In genomic region chr12:52805000-52805399, GRCh38 we compare ENCODE assay signal across 31 cellular contexts. TPM values are rescaled to one million over a fixed set of nuclear protein-coding genes. Genes with fewer than 3 reads are reported as not detected.
A peak's percentile ranks its signal among the peaks of the same experiment; 100 is the strongest.
DNase-seq lines count a peak whose midpoint lies in the region; ATAC-seq and TF ChIP-seq lines count a peak whose summit lies in the region.
"Had no signal": no experiment of that assay in that cellular context is flagged by ENCODE, and none has a peak within 500 bp of the region (broad histone marks: within the 10 kb centered on the region; RNA-seq: fewer than 3 reads in every experiment).

No MANE protein-coding gene starts in this region.

- H3K9me3 ChIP-seq in esophagus (ENCODE audit: control insufficient read depth in 2 of 2, insufficient read depth in 1 of 2, low read depth in 1 of 2, low read length in 1 of 2): no peaks in the 10 kb centered on the region
- no peaks in the 10 kb centered on the region for H3K9me3 ChIP-seq in neuronal stem cell (replicated peaks in 1 of 2; ENCODE audit: control insufficient read depth in 2 of 2, insufficient read depth in 1 of 2, low read depth in 1 of 2, low read length in 2 of 2)
- no peaks in the 10 kb centered on the region for H3K9me3 ChIP-seq in gastrocnemius medialis
- H3K9me3 ChIP-seq: adrenal gland, mucosa of descending colon, Peyer's patch, psoas muscle, tibial nerve had no signal

- no peak overlapping the region for H3K14ac ChIP-seq in neuronal stem cell (ENCODE audit: low read length)

- H3K79me1 ChIP-seq in neuronal stem cell (ENCODE audit: low read depth, low read length): no peaks in the 10 kb centered on the region

- H3K4ac ChIP-seq in neuronal stem cell (ENCODE audit: low read length): no peak overlapping the region

- H3K18ac ChIP-seq in neuronal stem cell (ENCODE audit: low read length): no peak overlapping the region

- H2AFZ ChIP-seq in neuronal stem cell (ENCODE audit: low read length): no peak overlapping the region

- H3K4me3 ChIP-seq in H7 (ENCODE audit: insufficient read depth, low read depth, low read length) (no peak overlapping the region), NB4 (ENCODE audit: low read depth, low read length) (no peak overlapping the region), esophagus (ENCODE audit: low read depth in 1 of 2, low read length in 2 of 2) (no peak overlapping the region), neuronal stem cell (ENCODE audit: low read length in 2 of 2) (no peak overlapping the region), gastrocnemius medialis (no peak overlapping the region)
- H3K4me3 ChIP-seq: adrenal gland, mucosa of descending colon, Peyer's patch, psoas muscle, tibial nerve had no signal

- H3K27ac ChIP-seq in esophagus (ENCODE audit: low read depth in 2 of 2, low read length in 1 of 2): peak overlapping the region; percentile 53 to 88
- no peak overlapping the region for H3K27ac ChIP-seq in neuronal stem cell (replicated peaks; ENCODE audit: low read length)
- H3K27ac ChIP-seq in gastrocnemius medialis: no peak overlapping the region
- H3K27ac ChIP-seq: adrenal gland, Peyer's patch, psoas muscle, tibial nerve had no signal

- no peak overlapping the region for H4K8ac ChIP-seq in neuronal stem cell (ENCODE audit: low read depth, low read length)

- no peak for TF ChIP-seq CTCF in NB4 (IDR thresholded peaks at IDR 0.05; ENCODE audit: low read depth, low read length)
- no peak for TF ChIP-seq CTCF in gastrocnemius medialis (IDR thresholded peaks at IDR 0.05 in 4 of 5, conservative IDR thresholded peaks at IDR 0.05 in 1 of 5)

- TF ChIP-seq POLR2A in NB4 (IDR thresholded peaks at IDR 0.05; ENCODE audit: extremely low read depth, insufficient read length) (no peak), gastrocnemius medialis (IDR thresholded peaks at IDR 0.05) (no peak)

- H4K91ac ChIP-seq in neuronal stem cell (ENCODE audit: low read depth, low read length, poor library complexity): no peak overlapping the region

- no peak overlapping the region for H3K9ac ChIP-seq in neuronal stem cell (ENCODE audit: low read depth, low read length, poor library complexity)

- intact Hi-C loops in gastrocnemius medialis (cut with DNase I; ENCODE audit: low total_unique reads): no loop called here

- no peak overlapping the region for H3K23ac ChIP-seq in neuronal stem cell (ENCODE audit: low read depth, low read length, poor library complexity)

- peak overlapping the region; percentile 17 for H2BK5ac ChIP-seq in neuronal stem cell (ENCODE audit: low read length)

- 25 to 39% methylated on average over 1 of the region's 1 CpG for whole genome bisulfite sequencing in esophagus, 2 donors
- WGBS in neuronal stem cell (ENCODE audit: extremely low coverage in 2 of 2, insufficient read length in 2 of 2, insufficient replicate concordance in 1 of 2), 2 donors: no CpG with 5 or more reads among the region's 1 CpG

- in situ Hi-C loops in gastrocnemius medialis (cut with MboI; ENCODE audit: low sequenced_read_pairs in 4 of 4): no loop called here

- H2AK5ac ChIP-seq in neuronal stem cell (ENCODE audit: low read depth, low read length): peak overlapping the region; percentile 40

- H2BK12ac ChIP-seq in neuronal stem cell (ENCODE audit: low read length): no peak overlapping the region

- ATAC-seq in gastrocnemius medialis (no peak), SK-N-SH treated with all-trans-retinoic acid at 6 μM for 48 hours (no peak)
- ATAC-seq: effector memory CD8-positive, alpha-beta T cell; HepG2; left cardiac atrium; mucosa of descending colon; natural killer cell treated with Interleukin-12 subunit alpha and Interleukin-12 subunit beta and Interleukin-15 and Interleukin-18, amount 100 ng/mL, for 72 hours; psoas muscle; sciatic nerve had no signal

- H2BK120ac ChIP-seq in neuronal stem cell (ENCODE audit: low read depth, low read length): no peak overlapping the region

- 0 out of 2 replicates have a peak, but pooled peaks cover 1% of the 10 kb centered on the region for H3K27me3 ChIP-seq in H7 (ENCODE audit: control insufficient read depth, insufficient read depth, low read length)
- H3K27me3 ChIP-seq in esophagus (ENCODE audit: control insufficient read depth in 1 of 2, insufficient read depth in 2 of 2, low read length in 2 of 2): no peaks in the 10 kb centered on the region
- no peaks in the 10 kb centered on the region for H3K27me3 ChIP-seq in neuronal stem cell (ENCODE audit: control insufficient read depth in 3 of 3, insufficient read depth in 3 of 3, low read depth in 1 of 3, low read length in 3 of 3)
- no peaks in the 10 kb centered on the region for H3K27me3 ChIP-seq in gastrocnemius medialis
- H3K27me3 ChIP-seq: adrenal gland, Peyer's patch, tibial nerve had no signal

- H3K4me1 ChIP-seq in esophagus (ENCODE audit: control insufficient read depth in 2 of 2, insufficient read depth in 2 of 2, low read length in 1 of 2) (peaks cover 0 to 6% of the 10 kb centered on the region in 2 donors), neuronal stem cell (ENCODE audit: control insufficient read depth in 2 of 2, insufficient read depth in 1 of 2, low read depth in 1 of 2, low read length in 2 of 2) (peaks cover 0 to 12% of the 10 kb centered on the region in 2 donors), gastrocnemius medialis (no peaks in the 10 kb centered on the region)
- H3K4me1 ChIP-seq: adrenal gland, Peyer's patch, psoas muscle, tibial nerve had no signal

- peak overlapping the region; percentile 16 for H2BK15ac ChIP-seq in neuronal stem cell (ENCODE audit: low read length)

- H3K36me3 ChIP-seq in H7 (replicated peaks; ENCODE audit: control insufficient read depth, insufficient read depth, low read length): no peaks in the 10 kb centered on the region
- H3K36me3 ChIP-seq in esophagus (ENCODE audit: control insufficient read depth in 2 of 2, insufficient read depth in 2 of 2, low read length in 1 of 2): peaks cover 0 to 11% of the 10 kb centered on the region in 2 donors
- H3K36me3 ChIP-seq in neuronal stem cell (replicated peaks in 1 of 2; ENCODE audit: control insufficient read depth in 2 of 2, insufficient read depth in 2 of 2, low read length in 2 of 2): no peaks in the 10 kb centered on the region
- no peaks in the 10 kb centered on the region for H3K36me3 ChIP-seq in gastrocnemius medialis
- H3K36me3 ChIP-seq: adrenal gland, Peyer's patch, tibial nerve had no signal

- H3K4me2 ChIP-seq in neuronal stem cell (ENCODE audit: insufficient read depth, low read length, poor library complexity, severe bottlenecking): no peak overlapping the region

- peak; percentile 81 for DNase-seq in H7
- DNase-seq in NB4 (ENCODE audit: low read depth): peak; percentile 34
- DNase-seq in neuronal stem cell (ENCODE audit: low spot score): no peak
- no peak for DNase-seq in NCI-H446 treated with DMSO at 0.1 percent for 48 hours (lab: John Stamatoyannopoulos, UW)
- no peak for DNase-seq in gastrocnemius medialis
- DNase-seq: activated CD4-positive, alpha-beta memory T cell treated with anti-CD3 and anti-CD28 coated beads, Interleukin-2, amount 10 ng/mL, durations not matched to agents 7 days and 5 days; activated CD4-positive, alpha-beta T cell treated with anti-CD3 and anti-CD28 coated beads for 1 hour; activated CD8-positive, alpha-beta memory T cell treated with anti-CD3 and anti-CD28 coated beads, Interleukin-2, amount 50 U/mL, for 48 hours; activated naive CD4-positive, alpha-beta T cell treated with anti-CD3 and anti-CD28 coated beads, Interleukin-2, amount 10 ng/mL, durations not matched to agents 7 days and 5 days; adrenal gland; central memory CD4-positive, alpha-beta T cell; effector memory CD8-positive, alpha-beta T cell; foreskin fibroblast; head of caudate nucleus; left cardiac atrium; mucosa of descending colon; NCI-H1694 treated with DMSO at 0.1 percent for 48 hours; NCI-H526 treated with DMSO at 0.1 percent for 48 hours; Peyer's patch; psoas muscle; SHP77 treated with DMSO at 0.1 percent for 48 hours; stimulated activated CD4-positive, alpha-beta T cell treated with anti-CD3 and anti-CD28 coated beads, Interleukin-4, amount 100 ng/mL, for 24 hours had no signal

TF ChIP-seq in SK-N-SH treated with all-trans-retinoic acid at 6 μM for 48 hours, 23 proteins besides CTCF, POLR2A, EP300 and RAD21 (continues in another document):
- TF ChIP-seq ZC3H10 (CRISPR knock-in tag; IDR thresholded peaks at IDR 0.05): no peak
- TF ChIP-seq ARNTL (CRISPR knock-in tag; IDR thresholded peaks at IDR 0.05; ENCODE audit: borderline replicate concordance, low read depth): no peak
- TF ChIP-seq ISL1 (CRISPR knock-in tag; IDR thresholded peaks at IDR 0.05): no peak
- no peak for TF ChIP-seq ZFP30 (CRISPR knock-in tag; IDR thresholded peaks at IDR 0.05)
- TF ChIP-seq GLIS3 (CRISPR knock-in tag; IDR thresholded peaks at IDR 0.05): no peak
- TF ChIP-seq CSDC2 (CRISPR knock-in tag; IDR thresholded peaks at IDR 0.05): no peak
- no peak for TF ChIP-seq SNAI2 (CRISPR knock-in tag; IDR thresholded peaks at IDR 0.05)
- no peak for TF ChIP-seq ZNF8 (CRISPR knock-in tag; IDR thresholded peaks at IDR 0.05)

RNA-seq across cellular contexts. Expression of gene KRT4, which starts 8.9 kb away (rescaled TPM):
- not detected in 2 replicates for total RNA-seq in H7 (2014; rRNA removed; shearing (Covaris generic))
- over 10,000 TPM in 1 of 2 donors, 1,000 to 10,000 TPM in 1; 8,130 to 17,509 TPM for polyA plus RNA-seq in esophagus
- not detected for polyA plus RNA-seq in neuronal stem cell (2013, experiment 1 of 2)
- polyA plus RNA-seq in neuronal stem cell (2013, experiment 2 of 2): not detected
- total RNA-seq in gastrocnemius medialis: not detected
- total RNA-seq: activated CD4-positive, alpha-beta memory T cell treated with anti-CD3 and anti-CD28 coated beads, Interleukin-2, amount 10 ng/mL, durations not matched to agents 7 days and 5 days; HepG2; left cardiac atrium; lung microvascular endothelial cell; mucosa of descending colon; natural killer cell treated with Interleukin-12 subunit alpha and Interleukin-12 subunit beta and Interleukin-15 and Interleukin-18, amount 100 ng/mL, for 72 hours; omental fat pad; Peyer's patch; sciatic nerve; tibial nerve had no signal
- polyA plus RNA-seq: CD14-positive monocyte, HepG2 had no signal

RNA-seq across cellular contexts. Expression of gene KRT3, which starts 9.1 kb away (rescaled TPM):
- total RNA-seq in H7 (2014; rRNA removed; shearing (Covaris generic)): not detected in 2 replicates
- polyA plus RNA-seq in esophagus: 1 to 10 TPM; 1.9 to 2.4 TPM
- not detected for polyA plus RNA-seq in neuronal stem cell (2013, experiment 1 of 2)
- polyA plus RNA-seq in neuronal stem cell (2013, experiment 2 of 2): not detected
- total RNA-seq in gastrocnemius medialis: not detected
- total RNA-seq: activated CD4-positive, alpha-beta memory T cell treated with anti-CD3 and anti-CD28 coated beads, Interleukin-2, amount 10 ng/mL, durations not matched to agents 7 days and 5 days; adrenal gland; HepG2; left cardiac atrium; lung microvascular endothelial cell; mucosa of descending colon; natural killer cell treated with Interleukin-12 subunit alpha and Interleukin-12 subunit beta and Interleukin-15 and Interleukin-18, amount 100 ng/mL, for 72 hours; omental fat pad; Peyer's patch; psoas muscle; sciatic nerve; tibial nerve had no signal
- polyA plus RNA-seq: adrenal gland, CD14-positive monocyte, HepG2, psoas muscle had no signal

RNA-seq across cellular contexts. Expression of gene KRT76, which starts 27.9 kb away (rescaled TPM):
- not detected in 2 replicates for total RNA-seq in H7 (2014; rRNA removed; shearing (Covaris generic))
- polyA plus RNA-seq in esophagus: under 1 TPM in 1 of 2 donors, not detected in 1; 0.05 TPM
- polyA plus RNA-seq in neuronal stem cell (2013, experiment 1 of 2): not detected
- polyA plus RNA-seq in neuronal stem cell (2013, experiment 2 of 2): not detected
- total RNA-seq in gastrocnemius medialis: not detected
- total RNA-seq: activated CD4-positive, alpha-beta memory T cell treated with anti-CD3 and anti-CD28 coated beads, Interleukin-2, amount 10 ng/mL, durations not matched to agents 7 days and 5 days; adrenal gland; HepG2; left cardiac atrium; lung microvascular endothelial cell; mucosa of descending colon; natural killer cell treated with Interleukin-12 subunit alpha and Interleukin-12 subunit beta and Interleukin-15 and Interleukin-18, amount 100 ng/mL, for 72 hours; omental fat pad; Peyer's patch; psoas muscle; sciatic nerve; tibial nerve had no signal
- polyA plus RNA-seq: adrenal gland, CD14-positive monocyte, HepG2, psoas muscle had no signal

RNA-seq across cellular contexts. Expression of gene KRT79, which starts 29.1 kb away (rescaled TPM):
- not detected in 2 replicates for total RNA-seq in H7 (2014; rRNA removed; shearing (Covaris generic))
- polyA plus RNA-seq in esophagus: 1 to 10 TPM in 1 of 2 donors, under 1 TPM in 1; 0.75 to 1.8 TPM
- polyA plus RNA-seq in neuronal stem cell (2013, experiment 1 of 2): not detected
- polyA plus RNA-seq in neuronal stem cell (2013, experiment 2 of 2): not detected
- not detected for total RNA-seq in gastrocnemius medialis
- total RNA-seq: activated CD4-positive, alpha-beta memory T cell treated with anti-CD3 and anti-CD28 coated beads, Interleukin-2, amount 10 ng/mL, durations not matched to agents 7 days and 5 days; adrenal gland; HepG2; lung microvascular endothelial cell; mucosa of descending colon; natural killer cell treated with Interleukin-12 subunit alpha and Interleukin-12 subunit beta and Interleukin-15 and Interleukin-18, amount 100 ng/mL, for 72 hours; Peyer's patch; psoas muscle; sciatic nerve had no signal
- polyA plus RNA-seq: CD14-positive monocyte had no signal

RNA-seq across cellular contexts. Expression of gene KRT78, which starts 43.8 kb away (rescaled TPM):
- total RNA-seq in H7 (2014; rRNA removed; shearing (Covaris generic)): not detected in 2 replicates
- polyA plus RNA-seq in esophagus: 1,000 to 10,000 TPM in 1 of 2 donors, 100 to 1,000 TPM in 1; 633 to 1,998 TPM
- polyA plus RNA-seq in neuronal stem cell (2013, experiment 1 of 2): not detected
- polyA plus RNA-seq in neuronal stem cell (2013, experiment 2 of 2): not detected
- total RNA-seq in gastrocnemius medialis: not detected
- total RNA-seq: activated CD4-positive, alpha-beta memory T cell treated with anti-CD3 and anti-CD28 coated beads, Interleukin-2, amount 10 ng/mL, durations not matched to agents 7 days and 5 days; adrenal gland; HepG2; left cardiac atrium; lung microvascular endothelial cell; mucosa of descending colon; natural killer cell treated with Interleukin-12 subunit alpha and Interleukin-12 subunit beta and Interleukin-15 and Interleukin-18, amount 100 ng/mL, for 72 hours; Peyer's patch; psoas muscle; sciatic nerve had no signal
- polyA plus RNA-seq: CD14-positive monocyte, HepG2 had no signal

Comparison
In these comparisons a context has a peak if more than half of its experiments do, and no peak if none do; other contexts are left out.
1. DNase-seq: peak in H7 (single experiment) and NB4 (single experiment); none in neuronal stem cell (single experiment), NCI-H446 treated with DMSO at 0.1 percent for 48 hours (single experiment) and gastrocnemius medialis (0 of 2).
2. H3K27ac ChIP-seq: peak in esophagus (2 of 2); none in neuronal stem cell (single experiment) and gastrocnemius medialis (0 of 4).